8 cellular contexts compared by ENCODE assay signal in the genomic region with DNA sequence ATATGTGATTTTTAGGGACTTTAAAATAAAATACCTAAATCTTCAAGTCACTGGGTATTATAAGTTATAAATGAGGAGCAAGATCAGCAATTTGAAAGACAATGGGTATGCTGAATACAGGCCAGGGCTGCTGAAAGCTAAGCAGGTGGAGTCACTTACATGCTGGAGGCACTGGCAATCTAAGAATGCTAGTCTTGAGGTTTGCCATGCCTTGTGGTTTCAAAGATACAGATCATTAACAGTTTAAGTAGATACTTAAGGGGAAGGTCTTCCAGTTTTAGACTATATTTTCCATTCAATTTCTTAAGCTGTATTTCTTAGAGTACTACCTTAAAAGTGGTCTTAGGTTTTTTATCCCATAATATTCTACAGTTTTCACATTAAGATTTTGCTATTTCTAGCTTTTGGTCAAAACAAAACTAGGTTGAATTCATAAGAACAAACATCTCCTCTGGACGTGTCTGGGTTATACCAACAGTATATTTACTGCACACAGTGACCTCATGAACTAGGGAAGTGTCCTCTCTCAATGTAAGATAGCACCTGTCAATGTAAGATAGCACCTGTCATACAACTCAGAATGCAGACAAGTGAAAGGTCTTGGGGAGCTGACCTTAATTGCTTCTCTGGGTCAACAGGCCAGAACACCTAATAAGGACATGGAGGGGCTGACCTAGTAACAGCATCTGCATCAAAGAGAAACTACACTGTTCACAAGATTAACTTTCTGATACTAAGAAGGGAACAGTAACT.
DNase-seq lines count a peak whose midpoint lies in the region; ATAC-seq and TF ChIP-seq lines count a peak whose summit lies in the region.

No MANE protein-coding gene starts in this region.

- TF ChIP-seq CTCF in astrocyte of the spinal cord (IDR thresholded peaks at IDR 0.05; ENCODE audit: low read depth, low read length) = no peak
- TF ChIP-seq CTCF in nephron (IDR thresholded peaks at IDR 0.05; ENCODE audit: unreplicated experiment in 3 of 3) = no peak

- no peaks in the 10 kb centered on the region for H3K9me3 Mint-ChIP-seq in nephron

- no peak overlapping the region for H3K4me3 ChIP-seq in astrocyte of the spinal cord (ENCODE audit: low read depth, low read length)

- DNase-seq in KBM-7 = peak; percentile 48
- DNase-seq in astrocyte of the spinal cord (ENCODE audit: low read depth, low spot score) = peak; percentile 13
- DNase-seq in DMS114 treated with DMSO at 0.1 percent for 48 hours (lab: John Stamatoyannopoulos, UW; ENCODE audit: unreplicated experiment) = no peak
- DNase-seq in SW 1271 (lab: John Stamatoyannopoulos, UW) = no peak
- DNase-seq in NCI-H1436 (lab: John Stamatoyannopoulos, UW) = no peak

- peak; percentile 26 for TF ChIP-seq POLR2A in GM18505 (IDR thresholded peaks at IDR 0.05; ENCODE audit: borderline replicate concordance, extremely low read depth, insufficient read depth, insufficient read length)

- no peaks in the 10 kb centered on the region for H3K27me3 Mint-ChIP-seq in nephron (ENCODE audit: low read depth)

- peak; percentile 69 for ATAC-seq in GM18505 (IDR thresholded peaks at IDR 0.05; ENCODE audit: unreplicated experiment)
- peak; percentile 74 for ATAC-seq in GM21737 (IDR thresholded peaks at IDR 0.05; ENCODE audit: unreplicated experiment)

- H3K4me3 Mint-ChIP-seq in nephron = peak overlapping the region; percentile 86 to 95 (median 91)

- H3K4me1 Mint-ChIP-seq in nephron = peaks cover 26% of the 10 kb centered on the region

- in situ Hi-C loops in KBM-7 (cut with MboI; ENCODE audit: low pct_unique_long_range_greater_than_20kb, low sequenced_read_pairs) (no loop called here), astrocyte of the spinal cord (cut with HindIII; ENCODE audit: low sequenced_read_pairs) (no loop called here)

- H3K36me3 Mint-ChIP-seq in nephron (ENCODE audit: low read depth) = peaks cover 30% of the 10 kb centered on the region

- H3K27ac Mint-ChIP-seq in nephron = peak overlapping the region in 1 of 3 experiments; percentile 40

Comparison
In these comparisons a context has a peak if more than half of its experiments do, and no peak if none do; other contexts are left out.
1. DNase-seq: peak in KBM-7 (single experiment) and astrocyte of the spinal cord (single experiment); none in DMS114 treated with DMSO at 0.1 percent for 48 hours (single experiment), SW 1271 (0 of 2) and NCI-H1436 (single experiment).